24 cellular contexts compared by ENCODE assay signal in genomic region chr4:112858751-112859150, GRCh38.
"Had no signal": no experiment of that assay in that cellular context is flagged by ENCODE, and none has a peak within 500 bp of the region (broad histone marks: within the 10 kb centered on the region; RNA-seq: fewer than 3 reads in every experiment).

No MANE protein-coding gene starts in this region.

- H3K9me3 Mint-ChIP-seq: activated T-cell treated with anti-CD3 and anti-CD28 coated beads, Interleukin-2, amount 50 U/mL, for 4 hours; activated T-helper 2 cell treated with anti-CD3 and anti-CD28 coated beads, Interferon-gamma antibody, Interleukin-2, Interleukin-4, amounts not matched to agents 10 μg/mL and 5 μg/mL and 100 μg/mL, durations not matched to agents 14 hours and 24 hours and 36 hours; memory B cell; stimulated activated naive CD8-positive, alpha-beta T cell treated with anti-CD3 and anti-CD28 coated beads, Interleukin-15, Interleukin-2, amounts not matched to agents 100 ng/mL and 50 ng/mL, for 24 hours; T-helper 1 cell treated with Interleukin-12 subunit alpha and Interleukin-12 subunit beta and Interleukin-4 antibody, amounts not matched to agents 30 μg/mL and 1 μg/mL, for 36 hours; type B pancreatic cell had no signal

- H3K4me3 ChIP-seq: adrenal gland, breast epithelium, colonic mucosa, gastroesophageal sphincter, heart left ventricle, mucosa of descending colon, right atrium auricular region, testis had no signal

- H3K36me3 ChIP-seq: adrenal gland, breast epithelium, colonic mucosa, gastroesophageal sphincter, heart left ventricle, right atrium auricular region had no signal

- ATAC-seq: activated T-cell treated with anti-CD3 and anti-CD28 coated beads, Interleukin-2, amount 50 U/mL, for 4 hours; gastroesophageal sphincter; heart left ventricle; left colon; mucosa of descending colon had no signal

- H3K4me1 ChIP-seq: breast epithelium, colonic mucosa, testis had no signal

- H3K36me3 Mint-ChIP-seq: activated naive CD8-positive, alpha-beta T cell; memory B cell; type B pancreatic cell had no signal

- H3K27ac ChIP-seq: breast epithelium, colonic mucosa, testis had no signal

- H3K27me3 Mint-ChIP-seq: progenitor cell of endocrine pancreas, type B pancreatic cell had no signal

- H3K27me3 ChIP-seq: adrenal gland, breast epithelium, colonic mucosa, gastroesophageal sphincter, heart left ventricle, right atrium auricular region, testis had no signal

- DNase-seq: activated CD4-positive, alpha-beta T cell treated with anti-CD3 and anti-CD28 coated beads for 4 hours; activated CD4-positive, alpha-beta T cell treated with anti-CD3 and anti-CD28 coated beads, Interleukin-2, amount 50 U/mL, for 48 hours; activated CD4-positive, CD25-positive, alpha-beta regulatory T cell; activated CD8-positive, alpha-beta memory T cell treated with anti-CD3 and anti-CD28 coated beads, Interleukin-2, amount 50 U/mL, for 48 hours; activated naive CD4-positive, alpha-beta T cell; activated T-cell treated with anti-CD3 and anti-CD28 coated beads, Interleukin-2, amount 50 U/mL, for 4 hours; adrenal gland; colonic mucosa; heart left ventricle; left colon; mucosa of descending colon; stimulated activated CD4-positive, alpha-beta T cell treated with anti-CD3 and anti-CD28 coated beads, Interleukin-4, amount 100 ng/mL, for 4 hours; T1000; testis had no signal

- H3K9me3 ChIP-seq: adrenal gland, breast epithelium, colonic mucosa, gastroesophageal sphincter, heart left ventricle, mucosa of descending colon, right atrium auricular region, testis had no signal

- H3K4me3 Mint-ChIP-seq: activated naive CD8-positive, alpha-beta T cell; activated T-cell treated with anti-CD3 and anti-CD28 coated beads, Interleukin-2, amount 50 U/mL, for 4 hours; memory B cell; stimulated activated naive CD8-positive, alpha-beta T cell treated with anti-CD3 and anti-CD28 coated beads, Interleukin-15, Interleukin-2, amounts not matched to agents 100 ng/mL and 50 ng/mL, for 24 hours; T-helper 1 cell treated with Interleukin-12 subunit alpha and Interleukin-12 subunit beta and Interleukin-4 antibody, amounts not matched to agents 30 μg/mL and 1 μg/mL, for 36 hours; type B pancreatic cell had no signal

- H3K27ac Mint-ChIP-seq: activated naive CD8-positive, alpha-beta T cell; activated T-helper 2 cell treated with anti-CD3 and anti-CD28 coated beads, Interferon-gamma antibody, Interleukin-2, Interleukin-4, amounts not matched to agents 10 μg/mL and 5 μg/mL and 100 μg/mL, durations not matched to agents 14 hours and 24 hours and 36 hours; memory B cell; progenitor cell of endocrine pancreas; stimulated activated naive CD8-positive, alpha-beta T cell treated with anti-CD3 and anti-CD28 coated beads, Interleukin-15, Interleukin-2, amounts not matched to agents 100 ng/mL and 50 ng/mL, for 24 hours; T-helper 1 cell treated with Interleukin-12 subunit alpha and Interleukin-12 subunit beta and Interleukin-4 antibody, amounts not matched to agents 30 μg/mL and 1 μg/mL, for 36 hours; type B pancreatic cell had no signal
